Comparison of ENCODE assay signal across 15 cellular contexts in the genomic region with DNA sequence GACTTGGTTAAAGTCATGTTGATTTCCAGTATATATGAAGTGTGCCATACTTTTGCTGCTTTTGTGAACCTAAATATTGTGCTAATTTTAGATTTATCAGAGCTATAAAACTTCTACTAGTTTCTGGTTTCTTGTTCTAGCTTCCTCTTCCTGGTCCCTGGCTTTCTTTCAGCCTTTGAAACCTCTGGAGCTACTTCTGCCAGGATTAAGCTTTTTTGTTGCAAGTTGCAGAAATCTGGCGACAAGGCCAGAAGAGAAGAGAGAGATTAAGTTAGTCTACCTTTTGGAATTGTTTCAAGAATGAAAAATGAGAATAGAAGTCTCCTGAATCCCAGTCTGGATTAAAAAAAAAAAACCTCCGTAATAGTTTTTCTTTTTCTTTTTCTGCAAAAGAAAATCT. TPM values are rescaled to one million over a fixed set of nuclear protein-coding genes. Genes with fewer than 3 reads are reported as not detected.
DNase-seq lines count a peak whose midpoint lies in the region; ATAC-seq, FAIRE-seq and TF ChIP-seq lines count a peak whose summit lies in the region.
"Had no signal": no experiment of that assay in that cellular context is flagged by ENCODE, and none has a peak within 500 bp of the region (broad histone marks: within the 10 kb centered on the region; RNA-seq: fewer than 3 reads in every experiment).

No MANE protein-coding gene starts in this region.

- H3K27me3 ChIP-seq in left ventricle myocardium inferior (ENCODE audit: low read depth): no peaks in the 10 kb centered on the region
- H3K27me3 ChIP-seq in thoracic aorta (replicated peaks; ENCODE audit: insufficient read depth): no peaks in the 10 kb centered on the region

- H3K27ac ChIP-seq in left ventricle myocardium inferior (replicated peaks) (peak overlapping the region; percentile 8), thoracic aorta (no peak overlapping the region)

- peaks cover 48% of the 10 kb centered on the region for H3K4me1 ChIP-seq in left ventricle myocardium inferior
- peaks cover 19 to 35% of the 10 kb centered on the region in 2 donors for H3K4me1 ChIP-seq in thoracic aorta (ENCODE audit: control insufficient read depth in 1 of 2, low read depth in 2 of 2)

- H3K36me3 ChIP-seq in left ventricle myocardium inferior: no peaks in the 10 kb centered on the region
- H3K36me3 ChIP-seq in thoracic aorta: no peaks in the 10 kb centered on the region

- H3K4me3 ChIP-seq in left ventricle myocardium inferior (no peak overlapping the region), fibroblast of the aortic adventitia (ENCODE audit: low read depth, low read length) (no peak overlapping the region), thoracic aorta (peak overlapping the region; percentile 30)

- H3K9me3 ChIP-seq in left ventricle myocardium inferior (replicated peaks) (no peaks in the 10 kb centered on the region), thoracic aorta (no peaks in the 10 kb centered on the region)

- no peak for FAIRE-seq in GM12892 (lab: Jason Lieb, UNC)
- FAIRE-seq: A204.1, HepG2 had no signal

- no peak for ATAC-seq in left ventricle myocardium superior
- ATAC-seq in thoracic aorta (ENCODE audit: insufficient number of reproducible peaks, low FRiP score, low read depth): no peak
- ATAC-seq: HepG2, PC-3 had no signal

- no peak for TF ChIP-seq POLR2A in GM12892 (IDR thresholded peaks at IDR 0.05; ENCODE audit: low read depth, low read length)

- DNase-seq in left ventricle myocardium inferior: no peak
- no peak for DNase-seq in left ventricle myocardium superior
- peak; percentile 24 for DNase-seq in MV-4-11 (lab: John Stamatoyannopoulos, UW)
- peak; percentile 61 for DNase-seq in fibroblast of the aortic adventitia (ENCODE audit: low read depth)
- DNase-seq in thoracic aorta (ENCODE audit: low spot score): no peak
- no peak for DNase-seq in activated T-cell treated with anti-CD3 and anti-CD28 coated beads, Interleukin-2, amount 50 U/mL, for 48 hours
- no peak for DNase-seq in GM12892 (ENCODE audit: insufficient read length)
- DNase-seq in NCI-H1930 (lab: John Stamatoyannopoulos, UW): no peak
- DNase-seq: CD4-positive, alpha-beta memory T cell; NCI-H1436 treated with DMSO at 0.1 percent for 48 hours; NCI-H2107; NCI-H226; PC-3 had no signal

- TF ChIP-seq CTCF in left ventricle myocardium inferior (IDR thresholded peaks at IDR 0.05; ENCODE audit: borderline replicate concordance) (no peak), fibroblast of the aortic adventitia (IDR thresholded peaks at IDR 0.05; ENCODE audit: insufficient read depth, low read length) (no peak), thoracic aorta (IDR thresholded peaks at IDR 0.05) (no peak)

- intact Hi-C loops in left ventricle myocardium inferior (cut with micrococcal nuclease) (no loop called here), left ventricle myocardium superior (cut with micrococcal nuclease) (no loop called here)

RNA-seq across cellular contexts. Expression of a gene that starts 13.5 kb away (rescaled TPM):
- total RNA-seq in left ventricle myocardium inferior (11.6 TPM), left ventricle myocardium superior (12.7 TPM), fibroblast of the aortic adventitia (ENCODE audit: low replicate concordance) (17.7 and 27.0 TPM in 2 replicates), thoracic aorta (10 to 100 TPM; 13.8 to 15.7 TPM)
- 13.3 TPM for polyA plus RNA-seq in GM12892 (2012; ENCODE audit: missing spikeins)

Comparison
In these comparisons a context has a peak if more than half of its experiments do, and no peak if none do; other contexts are left out.
1. DNase-seq: peak in MV-4-11 (single experiment) and fibroblast of the aortic adventitia (single experiment); none in left ventricle myocardium inferior (single experiment), left ventricle myocardium superior (single experiment), thoracic aorta (single experiment), activated T-cell treated with anti-CD3 and anti-CD28 coated beads, Interleukin-2, amount 50 U/mL, for 48 hours (0 of 2), GM12892 (single experiment) and NCI-H1930 (0 of 2).